In genomic region chrX:118522230-118522926, GRCh38 we compare ENCODE assay signal across 1 cellular context.
TF ChIP-seq lines count a peak whose summit lies in the region.

No MANE protein-coding gene starts in this region.

TF ChIP-seq in IMR-90, 13 proteins besides CTCF, POLR2A, EP300 and RAD21:
- no peak for TF ChIP-seq SMC3 (IDR thresholded peaks at IDR 0.05; ENCODE audit: low read depth, low read length)
- no peak for TF ChIP-seq RFX5 (IDR thresholded peaks at IDR 0.05; ENCODE audit: low read depth, low read length)
- TF ChIP-seq RCOR1 (IDR thresholded peaks at IDR 0.05; ENCODE audit: insufficient replicate concordance, low read length) = no peak
- TF ChIP-seq MXI1 (IDR thresholded peaks at IDR 0.05; ENCODE audit: borderline replicate concordance, low read depth, low read length) = no peak
- TF ChIP-seq ELK1 (IDR thresholded peaks at IDR 0.05; ENCODE audit: borderline replicate concordance, low read depth, low read length) = no peak
- no peak for TF ChIP-seq FOS (IDR thresholded peaks at IDR 0.05; ENCODE audit: low read depth, low read length)
- no peak for TF ChIP-seq BHLHE40 (IDR thresholded peaks at IDR 0.05; ENCODE audit: low read depth, low read length)
- TF ChIP-seq USF2 (IDR thresholded peaks at IDR 0.05; ENCODE audit: low read depth, low read length) = no peak
- TF ChIP-seq CHD1 (IDR thresholded peaks at IDR 0.05; ENCODE audit: low read depth, low read length) = no peak
- TF ChIP-seq CEBPB (IDR thresholded peaks at IDR 0.05; ENCODE audit: low read depth, low read length) = no peak
- no peak for TF ChIP-seq MAZ (IDR thresholded peaks at IDR 0.05; ENCODE audit: borderline replicate concordance, low read depth, low read length)
- TF ChIP-seq NFE2L2 (IDR thresholded peaks at IDR 0.05; ENCODE audit: low read depth, low read length) = no peak
- TF ChIP-seq MAFK (IDR thresholded peaks at IDR 0.05; ENCODE audit: low read depth, low read length) = no peak
